In the genomic region with DNA sequence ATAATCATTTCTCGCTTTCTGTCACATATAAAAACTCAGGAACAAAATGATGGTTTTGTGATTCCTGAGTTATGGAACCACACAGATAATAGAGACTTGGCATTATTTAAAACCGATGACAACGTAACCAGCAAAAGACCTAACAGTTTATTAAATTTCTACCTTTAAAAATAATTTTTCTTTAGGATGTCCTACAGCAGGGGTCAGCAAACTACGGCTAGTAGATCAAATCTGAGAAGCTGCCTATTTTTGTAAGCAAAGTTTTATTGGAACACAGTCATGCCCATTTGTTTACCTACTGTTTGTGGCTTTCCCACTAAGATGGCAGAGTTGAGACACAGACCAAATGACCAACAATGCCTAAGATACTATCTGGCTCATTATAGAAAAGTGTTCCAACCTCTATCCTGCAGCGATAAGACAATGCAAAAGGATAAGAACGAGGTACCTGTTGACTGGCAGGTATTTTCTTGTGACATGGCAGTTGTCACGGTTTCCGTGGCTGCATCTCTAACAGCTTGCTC, we compare ENCODE assay signal across 17 cellular contexts. TPM values are rescaled to one million over a fixed set of nuclear protein-coding genes. Genes with fewer than 3 reads are reported as not detected.
DNase-seq lines count a peak whose midpoint lies in the region; ATAC-seq, FAIRE-seq and TF ChIP-seq lines count a peak whose summit lies in the region.
"Had no signal": no experiment of that assay in that cellular context is flagged by ENCODE, and none has a peak within 500 bp of the region (broad histone marks: within the 10 kb centered on the region; RNA-seq: fewer than 3 reads in every experiment).

No MANE protein-coding gene starts in this region.

- H3K9ac ChIP-seq in K562 (ENCODE audit: insufficient read depth in 1 of 2, low read depth in 2 of 2, low read length in 2 of 2), result no peak overlapping the region

- in situ Hi-C loops in K562 (cut with MboI), result no loop called here

- H3K4me3 ChIP-seq in K562, result no peak overlapping the region
- H3K4me3 ChIP-seq: HAP-1, MG63 had no signal

- no peak overlapping the region for H3K4me3 Mint-ChIP-seq in nephron
- H3K4me3 Mint-ChIP-seq: CD4-positive, alpha-beta T cell had no signal

- 91% methylated on average over 8 of the region's 8 CpGs for WGBS in K562 (ENCODE audit: insufficient coverage, low coverage, missing lambda C conversion rate)

- no peaks in the 10 kb centered on the region for H3K4me1 ChIP-seq in K562 (replicated peaks in 1 of 2; ENCODE audit: control insufficient read depth in 2 of 2, insufficient read depth in 2 of 2, low read length in 2 of 2)
- H3K4me1 ChIP-seq: HAP-1 had no signal

- H3K9me3 Mint-ChIP-seq in nephron, result peaks cover 13% of the 10 kb centered on the region
- H3K9me3 Mint-ChIP-seq: CD4-positive, alpha-beta T cell had no signal

- FAIRE-seq in K562 (lab: Jason Lieb, UNC) (no peak), GM12892 (lab: Jason Lieb, UNC) (no peak)
- FAIRE-seq: HTR-8/SVneo had no signal

- no peak for TF ChIP-seq EP300 in K562 (IDR thresholded peaks at IDR 0.05; ENCODE audit: low read length)

- no peak overlapping the region for H2AFZ ChIP-seq in K562 (ENCODE audit: low read depth, low read length)

- ATAC-seq in K562, result no peak

- H3K36me3 ChIP-seq in K562 (ENCODE audit: control insufficient read depth, insufficient read depth, low read length), result peaks cover 13% of the 10 kb centered on the region

- TF ChIP-seq RAD21 in K562 (CRISPR knock-in tag; conservative IDR thresholded peaks at IDR 0.05 in 1 of 2, IDR thresholded peaks at IDR 0.05 in 1 of 2), result peak; percentile 16 to 45; a peak in 3 of 4 replicates

- intact Hi-C loops in K562 (cut with micrococcal nuclease), result loop anchor here (5.0 kb wide), 1 partner anchor 203 kb away; no protein-coding TSS in a partner anchor

- POLR2A ChIA-PET in K562 (lab: Yijun Ruan, JAX), result interaction anchor here (0.6 to 1.3 kb wide), 3 partner anchors 12 to 347 kb away, joined by 3 read pairs; no protein-coding TSS in a partner anchor

- H3K9me3 ChIP-seq in K562 (replicated peaks; ENCODE audit: control insufficient read depth, insufficient read depth, low read depth, low read length), result no peaks in the 10 kb centered on the region; the same call in 1 of the 2 replicates
- H3K9me3 ChIP-seq: MG63 had no signal

- CTCF ChIA-PET in K562 (lab: Yijun Ruan, JAX; ENCODE audit: low intra/inter-chr PET ratio), result interaction anchor here (0.8 to 1.9 kb wide), 4 partner anchors 205 to 263 kb away, joined by 3 to 13 read pairs (median 6); no protein-coding TSS in a partner anchor

- H3K9me1 ChIP-seq in K562 (ENCODE audit: control insufficient read depth, insufficient read depth, low read length), result no peaks in the 10 kb centered on the region

- no peaks in the 10 kb centered on the region for H3K27me3 ChIP-seq in K562 (ENCODE audit: control insufficient read depth in 2 of 2, insufficient read depth in 2 of 2, low read length in 2 of 2)
- H3K27me3 ChIP-seq: MG63 had no signal

- no peaks in the 10 kb centered on the region for H4K20me1 ChIP-seq in K562 (replicated peaks; ENCODE audit: control insufficient read depth, insufficient read depth, low read length)

- H3K4me2 ChIP-seq in K562 (ENCODE audit: insufficient read depth, low read length), result no peak overlapping the region

- TF ChIP-seq POLR2A in K562 (conservative IDR thresholded peaks at IDR 0.05) (no peak), GM12892 (IDR thresholded peaks at IDR 0.05; ENCODE audit: low read depth, low read length) (no peak)

- H3K27ac ChIP-seq in C4-2B (peak overlapping the region; percentile 76), K562 (ENCODE audit: extremely low read depth, low read depth, low read length) (no peak overlapping the region)

- H3K36me3 Mint-ChIP-seq in nephron (ENCODE audit: low read depth), result peaks cover 47% of the 10 kb centered on the region

- H3K79me2 ChIP-seq in K562 (ENCODE audit: control insufficient read depth, insufficient read depth, low read length), result no peaks in the 10 kb centered on the region

- BruUV-seq in K562 (replicated peaks; lab: Mats Ljungman, UMichigan), result no TSS peak

- H3K27ac Mint-ChIP-seq in nephron, result peak overlapping the region; percentile 34 to 88 (median 76)
- H3K27ac Mint-ChIP-seq: CD4-positive, alpha-beta T cell had no signal

- H3K4me1 Mint-ChIP-seq in nephron, result peaks cover 39% of the 10 kb centered on the region

- H3K27me3 Mint-ChIP-seq in nephron (ENCODE audit: low read depth), result no peaks in the 10 kb centered on the region
- H3K27me3 Mint-ChIP-seq: CD4-positive, alpha-beta T cell had no signal

- TF ChIP-seq CTCF in C4-2B (conservative IDR thresholded peaks at IDR 0.05) (peak; percentile 59), LNCAP (IDR thresholded peaks at IDR 0.05) (peak; percentile 36; the same call in 1 of the 2 replicates), K562 (IDR thresholded peaks at IDR 0.05 in 2 of 3, conservative IDR thresholded peaks at IDR 0.05 in 1 of 3; ENCODE audit: insufficient read depth in 2 of 3, low read depth in 1 of 3, low read length in 3 of 3) (peak in 1 of 3 experiments; percentile 20; a peak in 1 of 6 replicates), nephron (IDR thresholded peaks at IDR 0.05; ENCODE audit: unreplicated experiment in 3 of 3) (no peak)

- DNase-seq in K562 (ENCODE audit: extremely low read depth in 1 of 4, low spot score in 3 of 4) (no peak), GM12892 (ENCODE audit: insufficient read length) (no peak), middle frontal gyrus (ENCODE audit: extremely low spot score, low spot score) (no peak), COLO829 (ENCODE audit: low spot score) (no peak)
- DNase-seq: Calu3; CD4-positive, alpha-beta T cell; DMS53; MG63; NCI-H1092; NCI-H146; NCI-H524; SHP77 had no signal

TF ChIP-seq in K562, 482 proteins besides CTCF, POLR2A, EP300 and RAD21 (continues in another document):
- TF ChIP-seq, protein P1, sequence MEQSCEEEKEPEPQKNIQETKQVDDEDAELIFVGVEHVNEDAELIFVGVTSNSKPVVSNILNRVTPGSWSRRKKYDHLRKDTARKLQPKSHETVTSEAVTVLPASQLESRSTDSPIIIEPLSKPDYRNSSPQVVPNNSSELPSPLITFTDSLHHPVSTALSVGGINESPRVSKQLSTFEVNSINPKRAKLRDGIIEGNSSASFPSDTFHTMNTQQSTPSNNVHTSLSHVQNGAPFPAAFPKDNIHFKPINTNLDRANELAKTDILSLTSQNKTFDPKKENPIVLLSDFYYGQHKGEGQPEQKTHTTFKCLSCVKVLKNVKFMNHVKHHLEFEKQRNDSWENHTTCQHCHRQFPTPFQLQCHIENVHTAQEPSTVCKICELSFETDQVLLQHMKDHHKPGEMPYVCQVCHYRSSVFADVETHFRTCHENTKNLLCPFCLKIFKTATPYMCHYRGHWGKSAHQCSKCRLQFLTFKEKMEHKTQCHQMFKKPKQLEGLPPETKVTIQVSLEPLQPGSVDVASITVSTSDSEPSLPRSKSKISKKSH (CRISPR knock-in tag; IDR thresholded peaks at IDR 0.05), result no peak

RNA-seq across cellular contexts. Expression of a gene that starts 53.0 kb away (rescaled TPM):
- total RNA-seq in K562 (2011; cell fraction: chromatin; rRNA removed; ENCODE audit: low replicate concordance), result 9.5 and 13.7 TPM in 2 replicates
- total RNA-seq in K562 (2011; cell fraction: nucleolus; rRNA removed), result 9.7 and 10.2 TPM in 2 replicates
- 11.8 and 19.4 TPM in 2 replicates for total RNA-seq in K562 (2011; cell fraction: nucleoplasm; rRNA removed)
- total RNA-seq in K562 (2014; rRNA removed) (4.1 and 6.2 TPM in 2 replicates), K562 (2014; rRNA removed; fragmentation: Illumina TruSeq; extraction: Trizol) (6.2 and 6.4 TPM in 2 replicates), K562 (2015; rRNA removed; fragmentation: Illumina TruSeq; extraction: Trizol) (6.6 and 7.9 TPM in 2 replicates), K562 (2021) (60.6 and 62.1 TPM in 2 replicates)
- polyA plus RNA-seq in K562 (2011; rRNA removed) (6.5 and 11.7 TPM in 2 replicates), K562 (2014; fragmentation: Illumina TruSeq; extraction: Trizol) (20.0 and 20.3 TPM in 2 replicates), K562 (2014; fragmentation: Nextera tagmentation; extraction: Ambion mirVana) (10 to 100 TPM; 32.4 to 42.8 TPM), K562 (2014; rRNA removed) (21.8 and 23.7 TPM in 2 replicates)
- polyA plus RNA-seq in K562 (2011; cell fraction: cytosol; rRNA removed), result 3.1 and 12.8 TPM in 2 replicates
- polyA plus RNA-seq in K562 (2011; cell fraction: nucleus; rRNA removed), result 6.0 and 19.0 TPM in 2 replicates
- 27.2 and 38.8 TPM in 2 replicates for polyA plus RNA-seq in K562 (2012)
- polyA minus RNA-seq in K562 (2011; rRNA and poly(A)+ RNA removed), result 4.3 and 5.1 TPM in 2 replicates
- 17.1 and 23.8 TPM in 2 replicates for polyA minus RNA-seq in K562 (2011; cell fraction: cytosol; rRNA and poly(A)+ RNA removed)
- polyA minus RNA-seq in K562 (2011; cell fraction: nucleus; rRNA and poly(A)+ RNA removed), result 6.4 and 8.1 TPM in 2 replicates
- polyA plus RNA-seq in GM12892 (2012; ENCODE audit: missing spikeins), result 17.0 TPM

Comparison
In these comparisons a context has a peak if more than half of its experiments do, and no peak if none do; other contexts are left out.
1. CTCF ChIP-seq: peak in C4-2B (single experiment) and LNCAP (single experiment); none in nephron (0 of 3).